In genomic region chrX:1388651-1389050, GRCh38 we compare ENCODE assay signal across 16 cellular contexts. TPM values are rescaled to one million over a fixed set of nuclear protein-coding genes. Genes with fewer than 3 reads are reported as not detected.
DNase-seq lines count a peak whose midpoint lies in the region; ATAC-seq and TF ChIP-seq lines count a peak whose summit lies in the region.
"Had no signal": no experiment of that assay in that cellular context is flagged by ENCODE, and none has a peak within 500 bp of the region (broad histone marks: within the 10 kb centered on the region; RNA-seq: fewer than 3 reads in every experiment).

No MANE protein-coding gene starts in this region.

- ATAC-seq in effector memory CD8-positive, alpha-beta T cell (replicated peaks) = no peak
- ATAC-seq in psoas muscle (no peak), HG03135 (IDR thresholded peaks at IDR 0.05; ENCODE audit: unreplicated experiment) (no peak)
- ATAC-seq: mucosa of descending colon had no signal

- H3K4me3 Mint-ChIP-seq in T-helper 2 cell treated with Interferon-gamma antibody and Interleukin-4, amounts not matched to agents 5 μg/mL and 100 μg/mL, for 36 hours = peak overlapping the region; percentile 7
- H3K4me3 Mint-ChIP-seq in effector memory CD8-positive, alpha-beta T cell = peak overlapping the region; percentile 25 to 47

- H3K36me3 Mint-ChIP-seq in T-helper 2 cell treated with Interferon-gamma antibody and Interleukin-4, amounts not matched to agents 5 μg/mL and 100 μg/mL, for 36 hours (ENCODE audit: low read depth) = peaks cover 59% of the 10 kb centered on the region
- peaks cover 84% of the 10 kb centered on the region for H3K36me3 Mint-ChIP-seq in effector memory CD8-positive, alpha-beta T cell (ENCODE audit: insufficient read depth)

- H3K27me3 Mint-ChIP-seq in T-helper 2 cell treated with Interferon-gamma antibody and Interleukin-4, amounts not matched to agents 5 μg/mL and 100 μg/mL, for 36 hours (ENCODE audit: low read depth) = no peaks in the 10 kb centered on the region
- H3K27me3 Mint-ChIP-seq in effector memory CD8-positive, alpha-beta T cell = no peaks in the 10 kb centered on the region

- no peak overlapping the region for H3K27ac ChIP-seq in psoas muscle
- H3K27ac ChIP-seq: PC-9, tibial artery had no signal

- H3K4me1 ChIP-seq in NT2/D1 (ENCODE audit: insufficient read depth, insufficient read length) (peaks cover 9% of the 10 kb centered on the region), psoas muscle (peaks cover 32% of the 10 kb centered on the region)

- peaks cover 9% of the 10 kb centered on the region for H3K4me1 Mint-ChIP-seq in T-helper 2 cell treated with Interferon-gamma antibody and Interleukin-4, amounts not matched to agents 5 μg/mL and 100 μg/mL, for 36 hours (ENCODE audit: low read depth)
- H3K4me1 Mint-ChIP-seq in effector memory CD8-positive, alpha-beta T cell (ENCODE audit: low read depth in 2 of 2) = peaks cover 24 to 36% of the 10 kb centered on the region in 2 donors

- no peak for DNase-seq in T-helper 2 cell treated with Interferon-gamma antibody and Interleukin-4, amounts not matched to agents 5 μg/mL and 100 μg/mL, for 36 hours (ENCODE audit: low spot score)
- DNase-seq in T-helper 2 cell = no peak
- no peak for DNase-seq in NT2/D1 (ENCODE audit: low read depth, low spot score)
- no peak for DNase-seq in effector memory CD8-positive, alpha-beta T cell
- no peak for DNase-seq in psoas muscle
- DNase-seq in middle frontal gyrus (ENCODE audit: extremely low spot score, low spot score) = no peak
- DNase-seq in mucosa of gallbladder (ENCODE audit: low spot score) = no peak
- DNase-seq: central memory CD4-positive, alpha-beta T cell; NCI-H1048; NCI-H2227 treated with DMSO at 0.1 percent for 48 hours; PC-9; T1000 had no signal

- no peaks in the 10 kb centered on the region for H3K9me3 ChIP-seq in NT2/D1 (ENCODE audit: insufficient read depth, low read length)
- H3K9me3 ChIP-seq in psoas muscle = no peaks in the 10 kb centered on the region
- H3K9me3 ChIP-seq: esophagus muscularis mucosa, mucosa of descending colon, tibial artery had no signal

- intact Hi-C loops in psoas muscle (cut with DNase I) = no loop called here

- H3K27ac Mint-ChIP-seq in T-helper 2 cell treated with Interferon-gamma antibody and Interleukin-4, amounts not matched to agents 5 μg/mL and 100 μg/mL, for 36 hours = no peak overlapping the region
- H3K27ac Mint-ChIP-seq in effector memory CD8-positive, alpha-beta T cell = peak overlapping the region; percentile 32 to 83

- WGBS in psoas muscle, 3 donors = 78 to 88% (median 83%) methylated on average over 4 of the region's 4 CpGs

- no peak overlapping the region for H3K4me3 ChIP-seq in NT2/D1 (ENCODE audit: insufficient read length, low read depth)
- H3K4me3 ChIP-seq in psoas muscle = peak overlapping the region; percentile 25
- H3K4me3 ChIP-seq: esophagus muscularis mucosa, mucosa of descending colon, PC-9, tibial artery had no signal

- no peak for TF ChIP-seq CTCF in psoas muscle (IDR thresholded peaks at IDR 0.05)

- peak overlapping the region; percentile 45 for H3K9ac ChIP-seq in NT2/D1 (ENCODE audit: insufficient read length, low read depth)

- no peaks in the 10 kb centered on the region for H3K9me3 Mint-ChIP-seq in T-helper 2 cell treated with Interferon-gamma antibody and Interleukin-4, amounts not matched to agents 5 μg/mL and 100 μg/mL, for 36 hours
- H3K9me3 Mint-ChIP-seq in effector memory CD8-positive, alpha-beta T cell = no peaks in the 10 kb centered on the region

- H3K36me3 ChIP-seq in NT2/D1 (ENCODE audit: insufficient read depth, insufficient read length, low read length) (peaks cover 79% of the 10 kb centered on the region), psoas muscle (ENCODE audit: insufficient read depth in 1 of 2, low read depth in 1 of 2) (peaks cover 20 to 76% of the 10 kb centered on the region in 2 donors)

- H3K27me3 ChIP-seq in NT2/D1 (ENCODE audit: insufficient read depth, insufficient read length) (no peaks in the 10 kb centered on the region), psoas muscle (ENCODE audit: insufficient read depth in 3 of 3, low read length in 2 of 3) (no peaks in the 10 kb centered on the region)
- H3K27me3 ChIP-seq: esophagus muscularis mucosa, tibial artery had no signal

RNA-seq across cellular contexts. Expression of gene SLC25A6, which starts 3.3 kb away (rescaled TPM):
- 10 to 100 TPM; 73.9 to 92.4 (median 81.5) TPM for total RNA-seq in psoas muscle
- polyA plus RNA-seq in psoas muscle = 100 to 1,000 TPM in 1 of 3 donors, 10 to 100 TPM in 2; 48.4 to 189 (median 97.1) TPM
- 329 TPM for total RNA-seq in mucosa of gallbladder

RNA-seq across cellular contexts. Expression of gene IL3RA, which starts 52.1 kb away (rescaled TPM):
- 1 to 10 TPM; 1.5 to 8.3 (median 4.6) TPM for total RNA-seq in psoas muscle
- polyA plus RNA-seq in psoas muscle = 1 to 10 TPM; 3.4 to 7.0 (median 4.6) TPM
- 3.8 TPM for total RNA-seq in mucosa of gallbladder
- total RNA-seq: PC-9 had no signal
